ENCODE assay signal across 13 cellular contexts in the genomic region with DNA sequence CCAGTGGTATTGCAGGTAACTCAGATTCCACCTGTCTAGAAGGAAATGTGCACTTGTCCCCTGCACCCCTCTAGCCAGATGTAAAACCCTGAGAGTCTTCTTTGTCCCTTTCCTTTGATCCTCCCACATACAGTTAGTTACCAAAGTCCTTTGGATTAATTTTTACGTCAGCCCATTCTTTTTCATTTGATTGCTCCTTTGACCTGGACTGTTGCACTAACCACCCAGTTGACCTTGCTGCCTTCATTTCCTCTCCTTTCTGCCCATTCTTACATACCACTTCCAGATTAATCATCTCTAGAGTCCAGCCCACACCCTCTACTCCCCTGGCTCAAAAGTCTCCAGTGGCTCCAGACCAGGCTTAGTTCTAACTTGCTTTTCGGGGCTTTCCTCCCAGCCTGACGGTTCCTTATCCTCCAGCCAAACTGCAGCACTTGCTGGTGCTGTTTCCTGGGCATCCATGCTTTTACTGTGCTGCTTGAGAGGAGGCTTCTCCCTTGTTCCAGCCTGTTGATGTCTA.
DNase-seq lines count a peak whose midpoint lies in the region; ATAC-seq and TF ChIP-seq lines count a peak whose summit lies in the region.
"Had no signal": no experiment of that assay in that cellular context is flagged by ENCODE, and none has a peak within 500 bp of the region (broad histone marks: within the 10 kb centered on the region; RNA-seq: fewer than 3 reads in every experiment).

No MANE protein-coding gene starts in this region.

- ATAC-seq in GM18909 (IDR thresholded peaks at IDR 0.05; ENCODE audit: poor library complexity, unreplicated experiment) = peak; percentile 26
- ATAC-seq in left colon = peak; percentile 45
- ATAC-seq in HG02884 (IDR thresholded peaks at IDR 0.05; ENCODE audit: unreplicated experiment) = no peak
- ATAC-seq: esophagus mucosa, GM23338, left lung had no signal

- peaks cover 0 to 3% of the 10 kb centered on the region in 2 donors for H3K36me3 ChIP-seq in stomach smooth muscle (ENCODE audit: control insufficient read depth in 2 of 2, insufficient read depth in 2 of 2, low read length in 2 of 2)
- H3K36me3 ChIP-seq: left lung had no signal

- no peak overlapping the region for H3K9ac ChIP-seq in stomach smooth muscle (ENCODE audit: low read length in 2 of 2)

- no peak for TF ChIP-seq CTCF in VCaP (conservative IDR thresholded peaks at IDR 0.05)

- H3K27ac ChIP-seq in VCaP = peak overlapping the region; percentile 99
- H3K27ac ChIP-seq in stomach smooth muscle (ENCODE audit: low read length) = peak overlapping the region; percentile 31

- intact Hi-C loops in left colon (cut with DNase I, micrococcal nuclease) = no loop called here

- no peaks in the 10 kb centered on the region for H3K27me3 ChIP-seq in stomach smooth muscle (ENCODE audit: control insufficient read depth in 1 of 2, insufficient read depth in 2 of 2, low read length in 2 of 2)
- H3K27me3 ChIP-seq: left lung had no signal

- H3K4me1 ChIP-seq in stomach smooth muscle (ENCODE audit: control insufficient read depth, insufficient read depth, low read length) = peaks cover 52% of the 10 kb centered on the region

- DNase-seq in left colon (no peak), NCI-H446 treated with DMSO at 0.1 percent for 48 hours (lab: John Stamatoyannopoulos, UW) (no peak)
- DNase-seq in activated CD4-positive, alpha-beta T cell treated with anti-CD3 and anti-CD28 coated beads, Interleukin-2, amount 50 U/mL, for 4 hours = no peak
- DNase-seq: activated CD4-positive, alpha-beta memory T cell treated with anti-CD3 and anti-CD28 coated beads, Interleukin-2, amount 10 ng/mL, durations not matched to agents 7 days and 5 days; amygdala; DMS53; left lung had no signal

- H3K4me3 ChIP-seq in stomach smooth muscle (ENCODE audit: low read length in 2 of 2) = peak overlapping the region in 1 of 2 donors; percentile 47
- H3K4me3 ChIP-seq: GM23338, left lung had no signal

- H3K9me3 ChIP-seq in stomach smooth muscle (ENCODE audit: control insufficient read depth in 2 of 2, low read length in 2 of 2) = no peaks in the 10 kb centered on the region
- H3K9me3 ChIP-seq: left lung had no signal
